24 cellular contexts compared by ENCODE assay signal in genomic region chr4:151402150-151402865, GRCh38. TPM values are rescaled to one million over a fixed set of nuclear protein-coding genes. Genes with fewer than 3 reads are reported as not detected.
"Had no signal": no experiment of that assay in that cellular context is flagged by ENCODE, and none has a peak within 500 bp of the region (broad histone marks: within the 10 kb centered on the region; RNA-seq: fewer than 3 reads in every experiment).

No MANE protein-coding gene starts in this region.

- H3K4me1 ChIP-seq: left ventricle myocardium inferior, right atrium auricular region, sigmoid colon had no signal

- H3K27ac ChIP-seq: coronary artery, dorsolateral prefrontal cortex, heart right ventricle, left ventricle myocardium inferior, lower lobe of right lung, ovary, right atrium auricular region, sigmoid colon, stomach, thoracic aorta had no signal

- H3K36me3 ChIP-seq: heart right ventricle, left ventricle myocardium inferior, lower lobe of right lung, ovary, right atrium auricular region, sigmoid colon, stomach, thoracic aorta had no signal

- ATAC-seq: esophagus mucosa; heart right ventricle; lower lobe of right lung; naive thymus-derived CD8-positive, alpha-beta T cell had no signal

- H3K27me3 ChIP-seq: dorsolateral prefrontal cortex, heart right ventricle, ovary, right atrium auricular region, sigmoid colon, stomach had no signal

- H3K9me3 ChIP-seq: left ventricle myocardium inferior, lower lobe of right lung, ovary, right atrium auricular region, sigmoid colon, stomach, thoracic aorta had no signal

- DNase-seq: cerebellar nuclear complex; dorsolateral prefrontal cortex; effector CD8-positive, alpha-beta T cell; heart right ventricle; islet precursor cell; left ventricle myocardium inferior; lower lobe of right lung; midbrain; naive thymus-derived CD8-positive, alpha-beta T cell; ovary; sigmoid colon; stimulated activated CD4-positive, alpha-beta T cell treated with anti-CD3 and anti-CD28 coated beads, Interleukin-12 subunit alpha, Interleukin-12 subunit beta, amount 100 ng/mL, for 4 hours; stimulated activated naive CD4-positive, alpha-beta T cell; stomach; substantia nigra; trophoblast cell had no signal

- H3K4me3 ChIP-seq: coronary artery, dorsolateral prefrontal cortex, heart right ventricle, left ventricle myocardium inferior, lower lobe of right lung, ovary, right atrium auricular region, sigmoid colon, skin epidermis, stomach, thoracic aorta had no signal

- FAIRE-seq: frontal cortex, urothelium cell line had no signal

RNA-seq across cellular contexts. Expression of gene FHIP1A, which starts 6.7 kb away (rescaled TPM):
- total RNA-seq: neural crest cell had no signal
